ENCODE assay signal across 1 cellular context in genomic region chr9:98886691-98887229, GRCh38.
TF ChIP-seq lines count a peak whose summit lies in the region.

No MANE protein-coding gene starts in this region.

TF ChIP-seq in H1, 55 proteins besides CTCF, POLR2A, EP300 and RAD21:
- TF ChIP-seq CTBP2 (IDR thresholded peaks at IDR 0.05; ENCODE audit: borderline replicate concordance, insufficient read depth, insufficient read length, low read length) (no peak), E2F6 (IDR thresholded peaks at IDR 0.05) (no peak), HDAC2 (IDR thresholded peaks at IDR 0.05; ENCODE audit: borderline replicate concordance in 1 of 2, low read depth in 2 of 2, low read length in 2 of 2) (no peak), KDM5A (IDR thresholded peaks at IDR 0.05; ENCODE audit: low read length) (no peak), CEBPB (IDR thresholded peaks at IDR 0.05; ENCODE audit: low read depth, low read length) (no peak), KDM1A (IDR thresholded peaks at IDR 0.05; ENCODE audit: borderline replicate concordance, low read length) (no peak)
